Comparison of ENCODE assay signal across 9 cellular contexts in genomic region chr9:77647659-77648457, GRCh38. TPM values are rescaled to one million over a fixed set of nuclear protein-coding genes. Genes with fewer than 3 reads are reported as not detected.
A peak's percentile ranks its signal among the peaks of the same experiment; 100 is the strongest.
DNase-seq lines count a peak whose midpoint lies in the region; ATAC-seq and TF ChIP-seq lines count a peak whose summit lies in the region.
"Had no signal": no experiment of that assay in that cellular context is flagged by ENCODE, and none has a peak within 500 bp of the region (broad histone marks: within the 10 kb centered on the region; RNA-seq: fewer than 3 reads in every experiment).

Gene GNA14 (minus strand): TSS chr9:77648322. CDS start chr9:77647793, 529 bp downstream.

- peaks cover 0 to 16% (median 6%) of the 10 kb centered on the region in 4 donors for H3K4me1 Mint-ChIP-seq in CD4-positive, CD25-positive, alpha-beta regulatory T cell
- H3K4me1 Mint-ChIP-seq in naive thymus-derived CD8-positive, alpha-beta T cell = peaks cover 8 to 21% (median 14%) of the 10 kb centered on the region in 4 donors

- peaks cover 11% of the 10 kb centered on the region for H3K4me1 ChIP-seq in CD4-positive, CD25-positive, alpha-beta regulatory T cell (ENCODE audit: control insufficient read depth, insufficient read depth, low read length, poor library complexity, severe bottlenecking)
- peaks cover 0 to 9% (median 0%) of the 10 kb centered on the region in 4 donors for H3K4me1 ChIP-seq in Peyer's patch

- no peaks in the 10 kb centered on the region for H3K36me3 Mint-ChIP-seq in CD4-positive, CD25-positive, alpha-beta regulatory T cell
- H3K36me3 Mint-ChIP-seq in naive thymus-derived CD8-positive, alpha-beta T cell = no peaks in the 10 kb centered on the region

- peak within 1 kb of the TSS in 3 of 4 donors; percentile 49 to 84 (median 68) for H3K4me3 Mint-ChIP-seq in CD4-positive, CD25-positive, alpha-beta regulatory T cell
- peak within 1 kb of the TSS; percentile 25 to 84 (median 64) for H3K4me3 Mint-ChIP-seq in naive thymus-derived CD8-positive, alpha-beta T cell

- no peaks in the 10 kb centered on the region for H3K9me3 ChIP-seq in CD4-positive, CD25-positive, alpha-beta regulatory T cell (ENCODE audit: control insufficient read depth in 2 of 2, low read length in 2 of 2)
- H3K9me3 ChIP-seq in Peyer's patch = no peaks in the 10 kb centered on the region

- TF ChIP-seq POLR2A in Peyer's patch (IDR thresholded peaks at IDR 0.05) = no peak

- no peak within 1 kb of the TSS for H3K4me3 ChIP-seq in CD4-positive, CD25-positive, alpha-beta regulatory T cell (ENCODE audit: low read depth, low read length)
- H3K4me3 ChIP-seq in Peyer's patch (peak within 1 kb of the TSS; percentile 32 to 64 (median 48)), fibroblast of mammary gland (ENCODE audit: control insufficient read depth, low read depth, low read length) (peak within 1 kb of the TSS; percentile 49)

- H3K9me3 Mint-ChIP-seq in CD4-positive, CD25-positive, alpha-beta regulatory T cell = peaks cover 0 to 3% (median 0%) of the 10 kb centered on the region in 7 donors
- H3K9me3 Mint-ChIP-seq in naive thymus-derived CD8-positive, alpha-beta T cell = no peaks in the 10 kb centered on the region

- no peak for DNase-seq in CD4-positive, CD25-positive, alpha-beta regulatory T cell
- DNase-seq in Peyer's patch (no peak), fibroblast of mammary gland (ENCODE audit: low read depth) (no peak), HPDE6-E6E7 (ENCODE audit: extremely low spot score) (no peak), NCI-H146 (lab: John Stamatoyannopoulos, UW) (no peak), activated gamma-delta T cell (lab: John Stamatoyannopoulos, UW) (no peak)
- DNase-seq in naive thymus-derived CD8-positive, alpha-beta T cell = no peak

- no peak for TF ChIP-seq CTCF in Peyer's patch (IDR thresholded peaks at IDR 0.05)
- no peak for TF ChIP-seq CTCF in fibroblast of mammary gland (conservative IDR thresholded peaks at IDR 0.05; ENCODE audit: control insufficient read depth, insufficient read depth, low read depth, low read length)

- H3K27me3 ChIP-seq in CD4-positive, CD25-positive, alpha-beta regulatory T cell (ENCODE audit: control insufficient read depth, insufficient read depth, low read length) = peaks cover 26% of the 10 kb centered on the region
- no peaks in the 10 kb centered on the region for H3K27me3 ChIP-seq in Peyer's patch

- no peak for ATAC-seq in CD4-positive, CD25-positive, alpha-beta regulatory T cell (ENCODE audit: low read depth in 2 of 2)
- ATAC-seq in naive thymus-derived CD8-positive, alpha-beta T cell = no peak
- no peak for ATAC-seq in GM19467 (IDR thresholded peaks at IDR 0.05; ENCODE audit: unreplicated experiment)
- ATAC-seq: HCT116 had no signal

- no peak within 1 kb of the TSS for H3K27ac ChIP-seq in CD4-positive, CD25-positive, alpha-beta regulatory T cell (ENCODE audit: insufficient read depth, low read length, poor library complexity, severe bottlenecking)
- peak within 1 kb of the TSS; percentile 46 to 64 (median 56) for H3K27ac ChIP-seq in Peyer's patch

- no peaks in the 10 kb centered on the region for H3K36me3 ChIP-seq in CD4-positive, CD25-positive, alpha-beta regulatory T cell (ENCODE audit: control insufficient read depth, insufficient read depth, low read length)
- H3K36me3 ChIP-seq in Peyer's patch = no peaks in the 10 kb centered on the region

- no peak within 1 kb of the TSS for H3K27ac Mint-ChIP-seq in CD4-positive, CD25-positive, alpha-beta regulatory T cell
- H3K27ac Mint-ChIP-seq in naive thymus-derived CD8-positive, alpha-beta T cell = no peak within 1 kb of the TSS

- H3K27me3 Mint-ChIP-seq in CD4-positive, CD25-positive, alpha-beta regulatory T cell = peaks cover 74% of the 10 kb centered on the region
- peaks cover 20 to 57% (median 33%) of the 10 kb centered on the region in 5 donors for H3K27me3 Mint-ChIP-seq in naive thymus-derived CD8-positive, alpha-beta T cell

- POLR2A ChIA-PET in naive thymus-derived CD8-positive, alpha-beta T cell (lab: Charles Lee) = no interaction called here

RNA-seq across cellular contexts. Expression of gene GNA14, which starts in this region (rescaled TPM):
- total RNA-seq in CD4-positive, CD25-positive, alpha-beta regulatory T cell = not detected
- polyA plus RNA-seq in CD4-positive, CD25-positive, alpha-beta regulatory T cell = not detected
- 10 to 100 TPM in 2 of 4 donors, 1 to 10 TPM in 2; 3.9 to 12.4 (median 8.9) TPM for total RNA-seq in Peyer's patch
- total RNA-seq in naive thymus-derived CD8-positive, alpha-beta T cell = not detected
- under 1 TPM in 1 of 3 donors, not detected in 2; 0.17 TPM for polyA plus RNA-seq in naive thymus-derived CD8-positive, alpha-beta T cell
